ENCODE assay signal across 26 cellular contexts in genomic region chr14:85483652-85484051, GRCh38. TPM values are rescaled to one million over a fixed set of nuclear protein-coding genes. Genes with fewer than 3 reads are reported as not detected.
"Had no signal": no experiment of that assay in that cellular context is flagged by ENCODE, and none has a peak within 500 bp of the region (broad histone marks: within the 10 kb centered on the region; RNA-seq: fewer than 3 reads in every experiment).

No MANE protein-coding gene starts in this region.

- ATAC-seq: natural killer cell treated with Interleukin-12 subunit alpha and Interleukin-12 subunit beta and Interleukin-15 and Interleukin-18, amount 100 ng/mL, for 72 hours; stimulated activated effector memory CD8-positive, alpha-beta T cell treated with anti-CD3 and anti-CD28 coated beads, Interleukin-12 subunit alpha, Interleukin-12 subunit beta, amount 100 ng/mL, for 72 hours had no signal

- H3K4me3 Mint-ChIP-seq: activated CD4-positive, alpha-beta memory T cell treated with anti-CD3 and anti-CD28 coated beads, Interleukin-2, amount 10 ng/mL, durations not matched to agents 7 days and 5 days; activated CD4-positive, alpha-beta T cell treated with anti-CD3 and anti-CD28 coated beads, Interleukin-2, amount 10 ng/mL, durations not matched to agents 7 days and 5 days; activated T-cell treated with anti-CD3 and anti-CD28 coated beads, Interleukin-2, amount 50 U/mL, for 24 hours; central memory CD8-positive, alpha-beta T cell; dendritic cell treated with granulocyte-macrophage colony-stimulating factor and Interleukin-4, amounts not matched to agents 40 ng/mL and 50 ng/mL, for 4 days; endodermal cell; natural killer cell treated with Interleukin-12 subunit alpha and Interleukin-12 subunit beta and Interleukin-15 and Interleukin-18, amount 100 ng/mL, for 72 hours; stimulated activated effector memory CD8-positive, alpha-beta T cell treated with anti-CD3 and anti-CD28 coated beads, Interleukin-12 subunit alpha, Interleukin-12 subunit beta, amount 100 ng/mL, for 72 hours; stimulated activated naive CD8-positive, alpha-beta T cell treated with anti-CD3 and anti-CD28 coated beads, Interleukin-15, Interleukin-2, amounts not matched to agents 100 ng/mL and 50 ng/mL, for 24 hours; type B pancreatic cell had no signal

- H3K4me1 ChIP-seq: breast epithelium, esophagus muscularis mucosa, left ventricle myocardium inferior, uterus had no signal

- H3K4me3 ChIP-seq: breast epithelium, esophagus muscularis mucosa, left ventricle myocardium inferior, lung, mucosa of descending colon, uterus had no signal

- H3K4me1 Mint-ChIP-seq: activated CD4-positive, alpha-beta memory T cell treated with anti-CD3 and anti-CD28 coated beads, Interleukin-2, amount 10 ng/mL, durations not matched to agents 7 days and 5 days; activated CD4-positive, alpha-beta T cell treated with anti-CD3 and anti-CD28 coated beads, Interleukin-2, amount 10 ng/mL, durations not matched to agents 7 days and 5 days; central memory CD8-positive, alpha-beta T cell; stimulated activated effector memory CD8-positive, alpha-beta T cell treated with anti-CD3 and anti-CD28 coated beads, Interleukin-12 subunit alpha, Interleukin-12 subunit beta, amount 100 ng/mL, for 72 hours had no signal

- H3K27me3 Mint-ChIP-seq: activated CD4-positive, alpha-beta memory T cell treated with anti-CD3 and anti-CD28 coated beads, Interleukin-2, amount 10 ng/mL, durations not matched to agents 7 days and 5 days; activated CD4-positive, alpha-beta T cell treated with anti-CD3 and anti-CD28 coated beads, Interleukin-2, amount 10 ng/mL, durations not matched to agents 7 days and 5 days; activated T-cell treated with anti-CD3 and anti-CD28 coated beads, Interleukin-2, amount 50 U/mL, for 24 hours; central memory CD8-positive, alpha-beta T cell; dendritic cell treated with granulocyte-macrophage colony-stimulating factor and Interleukin-4, amounts not matched to agents 40 ng/mL and 50 ng/mL, for 4 days; natural killer cell treated with Interleukin-12 subunit alpha and Interleukin-12 subunit beta and Interleukin-15 and Interleukin-18, amount 100 ng/mL, for 72 hours; stimulated activated naive CD8-positive, alpha-beta T cell treated with anti-CD3 and anti-CD28 coated beads, Interleukin-15, Interleukin-2, amounts not matched to agents 100 ng/mL and 50 ng/mL, for 24 hours had no signal

- FAIRE-seq: islet of Langerhans had no signal

- H3K27ac ChIP-seq: breast epithelium, esophagus muscularis mucosa, left ventricle myocardium inferior, uterus had no signal

- DNase-seq: activated CD4-positive, alpha-beta memory T cell treated with anti-CD3 and anti-CD28 coated beads, Interleukin-2, amount 10 ng/mL, durations not matched to agents 7 days and 5 days; activated CD4-positive, alpha-beta T cell treated with anti-CD3 and anti-CD28 coated beads for 1 hour; activated CD4-positive, alpha-beta T cell treated with anti-CD3 and anti-CD28 coated beads, Interleukin-2, amount 10 ng/mL, durations not matched to agents 7 days and 5 days; activated CD8-positive, alpha-beta memory T cell treated with anti-CD3 and anti-CD28 coated beads, Interleukin-2, amount 50 U/mL, for 48 hours; activated gamma-delta T cell treated with Interleukin-2 at 50 U/mL for 16 hours; activated naive CD4-positive, alpha-beta T cell treated with anti-CD3 and anti-CD28 coated beads, Interleukin-2, amount 50 U/mL, for 16 hours; activated T-cell treated with anti-CD3 and anti-CD28 coated beads, Interleukin-2, amount 50 U/mL, for 24 hours; amygdala; endodermal cell; foreskin melanocyte; left ventricle myocardium inferior; mucosa of descending colon; stimulated activated CD4-positive, alpha-beta T cell treated with anti-CD3 and anti-CD28 coated beads, Interleukin-2, amount 100 ng/mL, for 48 hours; substantia nigra; T-helper 2 cell; uterus had no signal

- H3K36me3 ChIP-seq: breast epithelium, esophagus muscularis mucosa, left ventricle myocardium inferior, uterus had no signal

- H3K36me3 Mint-ChIP-seq: natural killer cell treated with Interleukin-12 subunit alpha and Interleukin-12 subunit beta and Interleukin-15 and Interleukin-18, amount 100 ng/mL, for 72 hours; stimulated activated effector memory CD8-positive, alpha-beta T cell treated with anti-CD3 and anti-CD28 coated beads, Interleukin-12 subunit alpha, Interleukin-12 subunit beta, amount 100 ng/mL, for 72 hours; type B pancreatic cell had no signal

- H3K27me3 ChIP-seq: breast epithelium, esophagus muscularis mucosa, uterus had no signal

- H3K27ac Mint-ChIP-seq: activated CD4-positive, alpha-beta memory T cell treated with anti-CD3 and anti-CD28 coated beads, Interleukin-2, amount 10 ng/mL, durations not matched to agents 7 days and 5 days; activated CD4-positive, alpha-beta T cell treated with anti-CD3 and anti-CD28 coated beads, Interleukin-2, amount 10 ng/mL, durations not matched to agents 7 days and 5 days; activated T-cell treated with anti-CD3 and anti-CD28 coated beads, Interleukin-2, amount 50 U/mL, for 24 hours; dendritic cell treated with granulocyte-macrophage colony-stimulating factor and Interleukin-4, amounts not matched to agents 40 ng/mL and 50 ng/mL, for 4 days; endodermal cell; natural killer cell treated with Interleukin-12 subunit alpha and Interleukin-12 subunit beta and Interleukin-15 and Interleukin-18, amount 100 ng/mL, for 72 hours; stimulated activated effector memory CD8-positive, alpha-beta T cell treated with anti-CD3 and anti-CD28 coated beads, Interleukin-12 subunit alpha, Interleukin-12 subunit beta, amount 100 ng/mL, for 72 hours; stimulated activated naive CD8-positive, alpha-beta T cell treated with anti-CD3 and anti-CD28 coated beads, Interleukin-15, Interleukin-2, amounts not matched to agents 100 ng/mL and 50 ng/mL, for 24 hours had no signal

- H3K9me3 Mint-ChIP-seq: activated CD4-positive, alpha-beta T cell treated with anti-CD3 and anti-CD28 coated beads, Interleukin-2, amount 10 ng/mL, durations not matched to agents 7 days and 5 days; activated T-cell treated with anti-CD3 and anti-CD28 coated beads, Interleukin-2, amount 50 U/mL, for 24 hours; dendritic cell treated with granulocyte-macrophage colony-stimulating factor and Interleukin-4, amounts not matched to agents 40 ng/mL and 50 ng/mL, for 4 days; endodermal cell; natural killer cell treated with Interleukin-12 subunit alpha and Interleukin-12 subunit beta and Interleukin-15 and Interleukin-18, amount 100 ng/mL, for 72 hours; stimulated activated effector memory CD8-positive, alpha-beta T cell treated with anti-CD3 and anti-CD28 coated beads, Interleukin-12 subunit alpha, Interleukin-12 subunit beta, amount 100 ng/mL, for 72 hours; stimulated activated naive CD8-positive, alpha-beta T cell treated with anti-CD3 and anti-CD28 coated beads, Interleukin-15, Interleukin-2, amounts not matched to agents 100 ng/mL and 50 ng/mL, for 24 hours; type B pancreatic cell had no signal

- H3K9me3 ChIP-seq: breast epithelium, esophagus muscularis mucosa, left ventricle myocardium inferior, mucosa of descending colon, uterus had no signal

RNA-seq across cellular contexts. Expression of gene FLRT2, which starts 46.3 kb away (rescaled TPM):
- total RNA-seq: activated CD4-positive, alpha-beta memory T cell treated with anti-CD3 and anti-CD28 coated beads, Interleukin-2, amount 10 ng/mL, durations not matched to agents 7 days and 5 days; activated CD4-positive, alpha-beta T cell treated with anti-CD3 and anti-CD28 coated beads, Interleukin-2, amount 10 ng/mL, durations not matched to agents 7 days and 5 days had no signal
